ENCODE assay signal across 2 cellular contexts in the genomic region with DNA sequence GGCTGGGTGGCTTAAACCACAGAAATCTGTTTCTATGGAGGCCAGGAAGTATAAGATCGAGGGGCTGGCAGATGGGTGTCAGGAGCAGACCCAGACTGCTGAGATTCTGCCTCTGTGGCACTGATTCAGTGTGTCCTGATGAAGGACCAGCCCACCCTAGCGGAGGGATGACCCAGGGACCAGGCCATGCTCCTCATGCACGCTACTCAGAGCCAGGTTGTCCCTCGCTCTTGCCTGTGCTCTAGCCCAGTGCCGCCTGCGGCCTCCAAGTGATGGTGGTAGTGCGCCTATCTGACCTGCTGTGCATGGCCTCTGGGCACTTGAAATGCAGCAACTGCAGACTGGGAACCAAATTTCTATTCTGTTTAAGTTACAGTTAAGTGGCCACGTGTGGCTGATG.
TF ChIP-seq lines count a peak whose summit lies in the region.

No MANE protein-coding gene starts in this region.

TF ChIP-seq in HepG2, 621 proteins besides CTCF, POLR2A, EP300 and RAD21:
- TF ChIP-seq ZNF552 (CRISPR knock-in tag; IDR thresholded peaks at IDR 0.05; ENCODE audit: borderline replicate concordance) (no peak), ZNF567 (CRISPR knock-in tag; IDR thresholded peaks at IDR 0.05; ENCODE audit: borderline replicate concordance) (no peak), GABPA (IDR thresholded peaks at IDR 0.05; ENCODE audit: low read depth, low read length) (no peak), GABPA (CRISPR knock-in tag; IDR thresholded peaks at IDR 0.05; ENCODE audit: low read depth) (no peak), SOX13 (IDR thresholded peaks at IDR 0.05) (no peak), SOX13 (CRISPR knock-in tag; conservative IDR thresholded peaks at IDR 0.05 in 1 of 2, IDR thresholded peaks at IDR 0.05 in 1 of 2) (no peak), ZKSCAN5 (CRISPR knock-in tag; IDR thresholded peaks at IDR 0.05) (no peak), ZNF17 (CRISPR knock-in tag; IDR thresholded peaks at IDR 0.05) (no peak), BCL6 (CRISPR knock-in tag; IDR thresholded peaks at IDR 0.05) (no peak), ZMAT3 (CRISPR knock-in tag; conservative IDR thresholded peaks at IDR 0.05) (no peak), ATM (IDR thresholded peaks at IDR 0.05; ENCODE audit: borderline replicate concordance) (no peak), ZNF263 (CRISPR knock-in tag; IDR thresholded peaks at IDR 0.05) (no peak), ZNF564 (CRISPR knock-in tag; IDR thresholded peaks at IDR 0.05) (no peak), EZH2 (conservative IDR thresholded peaks at IDR 0.05; ENCODE audit: low read depth, low read length) (no peak), ZNF773 (CRISPR knock-in tag; IDR thresholded peaks at IDR 0.05; ENCODE audit: borderline replicate concordance) (no peak), RBAK (CRISPR knock-in tag; IDR thresholded peaks at IDR 0.05) (no peak)
- TF ChIP-seq, protein P1, sequence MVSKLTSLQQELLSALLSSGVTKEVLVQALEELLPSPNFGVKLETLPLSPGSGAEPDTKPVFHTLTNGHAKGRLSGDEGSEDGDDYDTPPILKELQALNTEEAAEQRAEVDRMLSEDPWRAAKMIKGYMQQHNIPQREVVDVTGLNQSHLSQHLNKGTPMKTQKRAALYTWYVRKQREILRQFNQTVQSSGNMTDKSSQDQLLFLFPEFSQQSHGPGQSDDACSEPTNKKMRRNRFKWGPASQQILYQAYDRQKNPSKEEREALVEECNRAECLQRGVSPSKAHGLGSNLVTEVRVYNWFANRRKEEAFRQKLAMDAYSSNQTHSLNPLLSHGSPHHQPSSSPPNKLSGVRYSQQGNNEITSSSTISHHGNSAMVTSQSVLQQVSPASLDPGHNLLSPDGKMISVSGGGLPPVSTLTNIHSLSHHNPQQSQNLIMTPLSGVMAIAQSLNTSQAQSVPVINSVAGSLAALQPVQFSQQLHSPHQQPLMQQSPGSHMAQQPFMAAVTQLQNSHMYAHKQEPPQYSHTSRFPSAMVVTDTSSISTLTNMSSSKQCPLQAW (CRISPR knock-in tag; IDR thresholded peaks at IDR 0.05), result no peak
- TF ChIP-seq, protein P2, sequence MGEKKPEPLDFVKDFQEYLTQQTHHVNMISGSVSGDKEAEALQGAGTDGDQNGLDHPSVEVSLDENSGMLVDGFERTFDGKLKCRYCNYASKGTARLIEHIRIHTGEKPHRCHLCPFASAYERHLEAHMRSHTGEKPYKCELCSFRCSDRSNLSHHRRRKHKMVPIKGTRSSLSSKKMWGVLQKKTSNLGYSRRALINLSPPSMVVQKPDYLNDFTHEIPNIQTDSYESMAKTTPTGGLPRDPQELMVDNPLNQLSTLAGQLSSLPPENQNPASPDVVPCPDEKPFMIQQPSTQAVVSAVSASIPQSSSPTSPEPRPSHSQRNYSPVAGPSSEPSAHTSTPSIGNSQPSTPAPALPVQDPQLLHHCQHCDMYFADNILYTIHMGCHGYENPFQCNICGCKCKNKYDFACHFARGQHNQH (CRISPR knock-in tag; IDR thresholded peaks at IDR 0.05), result no peak
- TF ChIP-seq, protein P3, sequence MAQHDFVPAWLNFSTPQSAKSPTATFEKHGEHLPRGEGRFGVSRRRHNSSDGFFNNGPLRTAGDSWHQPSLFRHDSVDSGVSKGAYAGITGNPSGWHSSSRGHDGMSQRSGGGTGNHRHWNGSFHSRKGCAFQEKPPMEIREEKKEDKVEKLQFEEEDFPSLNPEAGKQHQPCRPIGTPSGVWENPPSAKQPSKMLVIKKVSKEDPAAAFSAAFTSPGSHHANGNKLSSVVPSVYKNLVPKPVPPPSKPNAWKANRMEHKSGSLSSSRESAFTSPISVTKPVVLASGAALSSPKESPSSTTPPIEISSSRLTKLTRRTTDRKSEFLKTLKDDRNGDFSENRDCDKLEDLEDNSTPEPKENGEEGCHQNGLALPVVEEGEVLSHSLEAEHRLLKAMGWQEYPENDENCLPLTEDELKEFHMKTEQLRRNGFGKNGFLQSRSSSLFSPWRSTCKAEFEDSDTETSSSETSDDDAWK (CRISPR knock-in tag; IDR thresholded peaks at IDR 0.05), result no peak

TF ChIP-seq in SK-N-SH treated with all-trans-retinoic acid at 6 μM for 48 hours, 23 proteins besides CTCF, POLR2A, EP300 and RAD21:
- TF ChIP-seq GLIS3 (CRISPR knock-in tag; IDR thresholded peaks at IDR 0.05) (no peak), SNAI2 (CRISPR knock-in tag; IDR thresholded peaks at IDR 0.05) (no peak), RARB (CRISPR knock-in tag; IDR thresholded peaks at IDR 0.05) (no peak), ZFP3 (CRISPR knock-in tag; IDR thresholded peaks at IDR 0.05) (no peak), TCF4 (CRISPR knock-in tag; IDR thresholded peaks at IDR 0.05; ENCODE audit: borderline replicate concordance) (no peak), PPARA (CRISPR knock-in tag; IDR thresholded peaks at IDR 0.05; ENCODE audit: borderline replicate concordance) (no peak), OSR1 (CRISPR knock-in tag; IDR thresholded peaks at IDR 0.05) (no peak), ARNTL (CRISPR knock-in tag; IDR thresholded peaks at IDR 0.05; ENCODE audit: borderline replicate concordance, low read depth) (no peak), TOX (CRISPR knock-in tag; IDR thresholded peaks at IDR 0.05; ENCODE audit: borderline replicate concordance) (no peak), ZNF565 (CRISPR knock-in tag; conservative IDR thresholded peaks at IDR 0.05; ENCODE audit: low read depth) (no peak), BACH2 (CRISPR knock-in tag; IDR thresholded peaks at IDR 0.05; ENCODE audit: borderline replicate concordance) (no peak), ZFP30 (CRISPR knock-in tag; IDR thresholded peaks at IDR 0.05) (no peak), ISL1 (CRISPR knock-in tag; IDR thresholded peaks at IDR 0.05) (no peak), CSDC2 (CRISPR knock-in tag; IDR thresholded peaks at IDR 0.05) (no peak), ZC3H10 (CRISPR knock-in tag; IDR thresholded peaks at IDR 0.05) (no peak), ZNF70 (CRISPR knock-in tag; IDR thresholded peaks at IDR 0.05) (no peak)
- TF ChIP-seq, protein P4, sequence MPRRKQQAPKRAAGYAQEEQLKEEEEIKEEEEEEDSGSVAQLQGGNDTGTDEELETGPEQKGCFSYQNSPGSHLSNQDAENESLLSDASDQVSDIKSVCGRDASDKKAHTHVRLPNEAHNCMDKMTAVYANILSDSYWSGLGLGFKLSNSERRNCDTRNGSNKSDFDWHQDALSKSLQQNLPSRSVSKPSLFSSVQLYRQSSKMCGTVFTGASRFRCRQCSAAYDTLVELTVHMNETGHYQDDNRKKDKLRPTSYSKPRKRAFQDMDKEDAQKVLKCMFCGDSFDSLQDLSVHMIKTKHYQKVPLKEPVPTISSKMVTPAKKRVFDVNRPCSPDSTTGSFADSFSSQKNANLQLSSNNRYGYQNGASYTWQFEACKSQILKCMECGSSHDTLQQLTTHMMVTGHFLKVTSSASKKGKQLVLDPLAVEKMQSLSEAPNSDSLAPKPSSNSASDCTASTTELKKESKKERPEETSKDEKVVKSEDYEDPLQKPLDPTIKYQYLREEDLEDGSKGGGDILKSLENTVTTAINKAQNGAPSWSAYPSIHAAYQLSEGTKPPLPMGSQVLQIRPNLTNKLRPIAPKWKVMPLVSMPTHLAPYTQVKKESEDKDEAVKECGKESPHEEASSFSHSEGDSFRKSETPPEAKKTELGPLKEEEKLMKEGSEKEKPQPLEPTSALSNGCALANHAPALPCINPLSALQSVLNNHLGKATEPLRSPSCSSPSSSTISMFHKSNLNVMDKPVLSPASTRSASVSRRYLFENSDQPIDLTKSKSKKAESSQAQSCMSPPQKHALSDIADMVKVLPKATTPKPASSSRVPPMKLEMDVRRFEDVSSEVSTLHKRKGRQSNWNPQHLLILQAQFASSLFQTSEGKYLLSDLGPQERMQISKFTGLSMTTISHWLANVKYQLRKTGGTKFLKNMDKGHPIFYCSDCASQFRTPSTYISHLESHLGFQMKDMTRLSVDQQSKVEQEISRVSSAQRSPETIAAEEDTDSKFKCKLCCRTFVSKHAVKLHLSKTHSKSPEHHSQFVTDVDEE (CRISPR knock-in tag; IDR thresholded peaks at IDR 0.05), result no peak
- TF ChIP-seq, protein P5, sequence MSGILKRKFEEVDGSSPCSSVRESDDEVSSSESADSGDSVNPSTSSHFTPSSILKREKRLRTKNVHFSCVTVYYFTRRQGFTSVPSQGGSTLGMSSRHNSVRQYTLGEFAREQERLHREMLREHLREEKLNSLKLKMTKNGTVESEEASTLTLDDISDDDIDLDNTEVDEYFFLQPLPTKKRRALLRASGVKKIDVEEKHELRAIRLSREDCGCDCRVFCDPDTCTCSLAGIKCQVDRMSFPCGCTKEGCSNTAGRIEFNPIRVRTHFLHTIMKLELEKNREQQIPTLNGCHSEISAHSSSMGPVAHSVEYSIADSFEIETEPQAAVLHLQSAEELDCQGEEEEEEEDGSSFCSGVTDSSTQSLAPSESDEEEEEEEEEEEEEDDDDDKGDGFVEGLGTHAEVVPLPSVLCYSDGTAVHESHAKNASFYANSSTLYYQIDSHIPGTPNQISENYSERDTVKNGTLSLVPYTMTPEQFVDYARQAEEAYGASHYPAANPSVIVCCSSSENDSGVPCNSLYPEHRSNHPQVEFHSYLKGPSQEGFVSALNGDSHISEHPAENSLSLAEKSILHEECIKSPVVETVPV (CRISPR knock-in tag; IDR thresholded peaks at IDR 0.05), result no peak
- TF ChIP-seq, protein P6, sequence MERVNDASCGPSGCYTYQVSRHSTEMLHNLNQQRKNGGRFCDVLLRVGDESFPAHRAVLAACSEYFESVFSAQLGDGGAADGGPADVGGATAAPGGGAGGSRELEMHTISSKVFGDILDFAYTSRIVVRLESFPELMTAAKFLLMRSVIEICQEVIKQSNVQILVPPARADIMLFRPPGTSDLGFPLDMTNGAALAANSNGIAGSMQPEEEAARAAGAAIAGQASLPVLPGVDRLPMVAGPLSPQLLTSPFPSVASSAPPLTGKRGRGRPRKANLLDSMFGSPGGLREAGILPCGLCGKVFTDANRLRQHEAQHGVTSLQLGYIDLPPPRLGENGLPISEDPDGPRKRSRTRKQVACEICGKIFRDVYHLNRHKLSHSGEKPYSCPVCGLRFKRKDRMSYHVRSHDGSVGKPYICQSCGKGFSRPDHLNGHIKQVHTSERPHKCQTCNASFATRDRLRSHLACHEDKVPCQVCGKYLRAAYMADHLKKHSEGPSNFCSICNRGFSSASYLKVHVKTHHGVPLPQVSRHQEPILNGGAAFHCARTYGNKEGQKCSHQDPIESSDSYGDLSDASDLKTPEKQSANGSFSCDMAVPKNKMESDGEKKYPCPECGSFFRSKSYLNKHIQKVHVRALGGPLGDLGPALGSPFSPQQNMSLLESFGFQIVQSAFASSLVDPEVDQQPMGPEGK (CRISPR knock-in tag; IDR thresholded peaks at IDR 0.05; ENCODE audit: borderline replicate concordance), result no peak
- TF ChIP-seq, protein P7, sequence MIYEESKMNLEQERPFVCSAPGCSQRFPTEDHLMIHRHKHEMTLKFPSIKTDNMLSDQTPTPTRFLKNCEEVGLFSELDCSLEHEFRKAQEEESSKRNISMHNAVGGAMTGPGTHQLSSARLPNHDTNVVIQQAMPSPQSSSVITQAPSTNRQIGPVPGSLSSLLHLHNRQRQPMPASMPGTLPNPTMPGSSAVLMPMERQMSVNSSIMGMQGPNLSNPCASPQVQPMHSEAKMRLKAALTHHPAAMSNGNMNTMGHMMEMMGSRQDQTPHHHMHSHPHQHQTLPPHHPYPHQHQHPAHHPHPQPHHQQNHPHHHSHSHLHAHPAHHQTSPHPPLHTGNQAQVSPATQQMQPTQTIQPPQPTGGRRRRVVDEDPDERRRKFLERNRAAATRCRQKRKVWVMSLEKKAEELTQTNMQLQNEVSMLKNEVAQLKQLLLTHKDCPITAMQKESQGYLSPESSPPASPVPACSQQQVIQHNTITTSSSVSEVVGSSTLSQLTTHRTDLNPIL (CRISPR knock-in tag; IDR thresholded peaks at IDR 0.05; ENCODE audit: low read depth), result no peak
TF ChIP-seq in SK-N-SH treated with all-trans-retinoic acid at 6 μM for 48 hours: peak in this region for 0.
